Comparison of ENCODE assay signal across 10 cellular contexts in the genomic region with DNA sequence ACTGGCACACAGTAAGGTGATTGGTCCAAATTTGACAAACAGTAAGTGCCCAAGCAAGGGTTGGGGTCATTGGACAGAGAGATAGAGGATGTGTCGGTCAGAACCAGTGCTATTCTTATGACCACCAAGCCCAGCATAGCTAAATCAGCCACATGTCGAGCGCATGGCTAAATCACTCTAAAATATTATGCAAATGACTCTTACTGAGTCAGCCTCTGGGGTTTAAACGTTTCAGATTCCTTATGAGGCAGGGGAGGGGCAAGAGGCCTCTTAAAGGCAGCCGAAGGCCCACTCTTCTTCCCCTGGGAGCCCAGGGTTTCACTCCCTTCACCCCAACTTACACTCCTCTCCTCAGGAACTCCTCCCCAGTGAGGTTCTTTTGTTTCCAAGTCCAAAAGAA. TPM values are rescaled to one million over a fixed set of nuclear protein-coding genes. Genes with fewer than 3 reads are reported as not detected.
DNase-seq lines count a peak whose midpoint lies in the region; ATAC-seq, FAIRE-seq and TF ChIP-seq lines count a peak whose summit lies in the region.
"Had no signal": no experiment of that assay in that cellular context is flagged by ENCODE, and none has a peak within 500 bp of the region (broad histone marks: within the 10 kb centered on the region; RNA-seq: fewer than 3 reads in every experiment).

No MANE protein-coding gene starts in this region.

- 60% methylated on average over 3 to 5 of the region's 5 CpGs for WGBS in gastroesophageal sphincter (ENCODE audit: low coverage in 1 of 2), 2 donors

- no peak overlapping the region for H3K4me3 ChIP-seq in gastroesophageal sphincter
- no peak overlapping the region for H3K4me3 ChIP-seq in uterus

- intact Hi-C loops in uterus (cut with DNase I; ENCODE audit: low total_unique reads) = no loop called here

- peak; percentile 19 for DNase-seq in stimulated activated naive CD8-positive, alpha-beta T cell treated with anti-CD3 and anti-CD28 coated beads, Interleukin-15, Interleukin-2, amounts not matched to agents 100 U/mL and 50 U/mL, for 24 hours
- DNase-seq in stimulated activated naive CD8-positive, alpha-beta T cell treated with anti-CD3 and anti-CD28 coated beads, Interleukin-15, amount 100 ng/mL, for 72 hours = no peak
- DNase-seq in astrocyte of the hippocampus (ENCODE audit: low read depth, low spot score) (peak; percentile 79), type B pancreatic cell (ENCODE audit: extremely low spot score, unreplicated experiment) (no peak), D721Med (ENCODE audit: insufficient read length, low spot score) (no peak), uterus (no peak)
- DNase-seq: NCI-H446 had no signal

- H3K27ac ChIP-seq in gastroesophageal sphincter (no peak overlapping the region), uterus (peak overlapping the region in 1 of 2 donors; percentile 33)

- peaks cover 13% of the 10 kb centered on the region for H3K27me3 Mint-ChIP-seq in stimulated activated naive CD8-positive, alpha-beta T cell treated with anti-CD3 and anti-CD28 coated beads, Interleukin-15, amount 100 ng/mL, for 72 hours
- no peaks in the 10 kb centered on the region for H3K27me3 Mint-ChIP-seq in type B pancreatic cell

- no peak overlapping the region for H3K4me3 Mint-ChIP-seq in stimulated activated naive CD8-positive, alpha-beta T cell treated with anti-CD3 and anti-CD28 coated beads, Interleukin-15, amount 100 ng/mL, for 72 hours
- H3K4me3 Mint-ChIP-seq in type B pancreatic cell = peak overlapping the region; percentile 64

- H3K36me3 Mint-ChIP-seq in type B pancreatic cell = no peaks in the 10 kb centered on the region

- peak; percentile 48 for ATAC-seq in stimulated activated naive CD8-positive, alpha-beta T cell treated with anti-CD3 and anti-CD28 coated beads, Interleukin-15, Interleukin-2, amounts not matched to agents 100 U/mL and 50 U/mL, for 24 hours
- no peak for ATAC-seq in stimulated activated naive CD8-positive, alpha-beta T cell treated with anti-CD3 and anti-CD28 coated beads, Interleukin-15, amount 100 ng/mL, for 72 hours
- ATAC-seq in HG03064 (IDR thresholded peaks at IDR 0.05; ENCODE audit: low read depth, unreplicated experiment) (peak; percentile 87), gastroesophageal sphincter (no peak)

- H3K9me3 ChIP-seq in gastroesophageal sphincter (no peaks in the 10 kb centered on the region), uterus (no peaks in the 10 kb centered on the region)

- no peak for TF ChIP-seq EP300 in gastroesophageal sphincter (IDR thresholded peaks at IDR 0.05)

- no peaks in the 10 kb centered on the region for H3K9me3 Mint-ChIP-seq in stimulated activated naive CD8-positive, alpha-beta T cell treated with anti-CD3 and anti-CD28 coated beads, Interleukin-15, amount 100 ng/mL, for 72 hours
- no peaks in the 10 kb centered on the region for H3K9me3 Mint-ChIP-seq in type B pancreatic cell

- peaks cover 0 to 9% (median 0%) of the 10 kb centered on the region in 3 donors for H3K4me1 ChIP-seq in gastroesophageal sphincter
- H3K4me1 ChIP-seq in uterus = no peaks in the 10 kb centered on the region

- H3K27ac Mint-ChIP-seq in stimulated activated naive CD8-positive, alpha-beta T cell treated with anti-CD3 and anti-CD28 coated beads, Interleukin-15, amount 100 ng/mL, for 72 hours = peak overlapping the region in 1 of 2 donors; percentile 33
- peak overlapping the region; percentile 80 for H3K27ac Mint-ChIP-seq in type B pancreatic cell

- TF ChIP-seq POLR2A in gastroesophageal sphincter (IDR thresholded peaks at IDR 0.05) (no peak), uterus (IDR thresholded peaks at IDR 0.05) (no peak)

- H3K36me3 ChIP-seq in gastroesophageal sphincter = peaks cover 0 to 9% of the 10 kb centered on the region in 2 donors
- no peaks in the 10 kb centered on the region for H3K36me3 ChIP-seq in uterus

- TF ChIP-seq CTCF in type B pancreatic cell (conservative IDR thresholded peaks at IDR 0.05) = no peak
- no peak for TF ChIP-seq CTCF in D721Med (IDR thresholded peaks at IDR 0.05; ENCODE audit: insufficient read depth, missing control alignments)
- TF ChIP-seq CTCF in gastroesophageal sphincter (IDR thresholded peaks at IDR 0.05) = no peak
- TF ChIP-seq CTCF in uterus (IDR thresholded peaks at IDR 0.05) = no peak

- peaks cover 45% of the 10 kb centered on the region for H3K4me1 Mint-ChIP-seq in stimulated activated naive CD8-positive, alpha-beta T cell treated with anti-CD3 and anti-CD28 coated beads, Interleukin-15, amount 100 ng/mL, for 72 hours
- H3K4me1 Mint-ChIP-seq in type B pancreatic cell (ENCODE audit: unreplicated experiment) = peaks cover 41% of the 10 kb centered on the region

- H3K27me3 ChIP-seq in gastroesophageal sphincter (no peaks in the 10 kb centered on the region), uterus (no peaks in the 10 kb centered on the region)

- FAIRE-seq in D721Med (lab: Jason Lieb, UNC) = no peak

RNA-seq across cellular contexts. Expression of a gene that starts 0.6 kb away (rescaled TPM):
- total RNA-seq in type B pancreatic cell (ENCODE audit: low replicate concordance) (3.7 and 18.9 TPM in 2 replicates), gastroesophageal sphincter (1 to 10 TPM in 2 of 4 donors, under 1 TPM in 2; 0.42 to 1.9 (median 0.75) TPM), uterus (under 1 TPM in 2 of 4 donors, not detected in 2; 0.28 to 0.64 TPM)
- total RNA-seq: pulmonary artery endothelial cell had no signal

RNA-seq across cellular contexts. Expression of a gene that starts 20.1 kb away (rescaled TPM):
- 31.7 and 39.9 TPM in 2 replicates for total RNA-seq in type B pancreatic cell (ENCODE audit: low replicate concordance)
- 10 to 100 TPM; 17.0 to 20.0 (median 18.8) TPM for total RNA-seq in gastroesophageal sphincter
- total RNA-seq in uterus = 10 to 100 TPM; 16.8 to 33.6 (median 22.2) TPM

RNA-seq across cellular contexts. Expression of a gene that starts 32.8 kb away (rescaled TPM):
- total RNA-seq in type B pancreatic cell (ENCODE audit: low replicate concordance) = 3.7 and 4.9 TPM in 2 replicates
- total RNA-seq in gastroesophageal sphincter = 10 to 100 TPM; 19.3 to 56.8 (median 25.5) TPM
- total RNA-seq in uterus = 100 to 1,000 TPM in 1 of 4 donors, 10 to 100 TPM in 3; 13.5 to 105 (median 48.7) TPM

RNA-seq across cellular contexts. Expression of a gene that starts 47.1 kb away (rescaled TPM):
- total RNA-seq in type B pancreatic cell (ENCODE audit: low replicate concordance) (19.7 and 37.4 TPM in 2 replicates), gastroesophageal sphincter (10 to 100 TPM; 40.7 to 66.8 (median 53.3) TPM), uterus (10 to 100 TPM in 3 of 4 donors, 1 to 10 TPM in 1; 1.3 to 50.5 (median 15.4) TPM)

Comparison
In these comparisons a context has a peak if more than half of its experiments do, and no peak if none do; other contexts are left out.
1. ATAC-seq: peak in stimulated activated naive CD8-positive, alpha-beta T cell treated with anti-CD3 and anti-CD28 coated beads, Interleukin-15, Interleukin-2, amounts not matched to agents 100 U/mL and 50 U/mL, for 24 hours (single experiment) and HG03064 (single experiment); none in stimulated activated naive CD8-positive, alpha-beta T cell treated with anti-CD3 and anti-CD28 coated beads, Interleukin-15, amount 100 ng/mL, for 72 hours (single experiment) and gastroesophageal sphincter (single experiment).
2. DNase-seq: peak in stimulated activated naive CD8-positive, alpha-beta T cell treated with anti-CD3 and anti-CD28 coated beads, Interleukin-15, Interleukin-2, amounts not matched to agents 100 U/mL and 50 U/mL, for 24 hours (single experiment) and astrocyte of the hippocampus (single experiment); none in stimulated activated naive CD8-positive, alpha-beta T cell treated with anti-CD3 and anti-CD28 coated beads, Interleukin-15, amount 100 ng/mL, for 72 hours (0 of 2), type B pancreatic cell (single experiment), D721Med (single experiment) and uterus (0 of 2).